ENCODE assay signal across 1 cellular context in genomic region chr6:111477481-111477938, GRCh38.
TF ChIP-seq lines count a peak whose summit lies in the region.

No MANE protein-coding gene starts in this region.

TF ChIP-seq in K562, 482 proteins besides CTCF, POLR2A, EP300 and RAD21 (continued from another document):
- TF ChIP-seq ZBTB11 (CRISPR knock-in tag; IDR thresholded peaks at IDR 0.05) (no peak), HES1 (IDR thresholded peaks at IDR 0.05; ENCODE audit: low read depth) (no peak), ARNT (IDR thresholded peaks at IDR 0.05) (no peak), ID3 (CRISPR knock-in tag; IDR thresholded peaks at IDR 0.05) (no peak), ID3 (tag; IDR thresholded peaks at IDR 0.05) (no peak), SLC30A9 (CRISPR knock-in tag; IDR thresholded peaks at IDR 0.05) (no peak), ZNF316 (IDR thresholded peaks at IDR 0.05) (peak; percentile 90), CXXC5 (CRISPR knock-in tag; IDR thresholded peaks at IDR 0.05) (peak; percentile 26; the same call in 1 of the 2 replicates), HINFP (tag; conservative IDR thresholded peaks at IDR 0.05; ENCODE audit: low read depth) (no peak; the same call in 1 of the 2 replicates), TCF7L2 (IDR thresholded peaks at IDR 0.05; ENCODE audit: low read depth, low read length) (no peak), ZNF407 (IDR thresholded peaks at IDR 0.05; ENCODE audit: low read depth) (no peak), HMGN3 (IDR thresholded peaks at IDR 0.05; ENCODE audit: borderline replicate concordance, extremely low read depth, insufficient read length, low read depth, low read length) (no peak), ZNF589 (CRISPR knock-in tag; IDR thresholded peaks at IDR 0.05; ENCODE audit: low read depth) (0 out of 2 replicates have a peak, but pooled peaks have one; percentile 40), NKRF (IDR thresholded peaks at IDR 0.05; ENCODE audit: borderline replicate concordance) (no peak), NCOA6 (IDR thresholded peaks at IDR 0.05) (no peak), MAFK (IDR thresholded peaks at IDR 0.05; ENCODE audit: low read length) (peak; percentile 59), MNT (conservative IDR thresholded peaks at IDR 0.05) (no peak), CEBPG (CRISPR knock-in tag; IDR thresholded peaks at IDR 0.05) (peak; percentile 88), CEBPG (tag; conservative IDR thresholded peaks at IDR 0.05 in 1 of 2, IDR thresholded peaks at IDR 0.05 in 1 of 2) (peak; percentile 63 to 81; a peak in 3 of 4 replicates), ZFPM2 (CRISPR knock-in tag; IDR thresholded peaks at IDR 0.05) (no peak), SMC3 (conservative IDR thresholded peaks at IDR 0.05; ENCODE audit: insufficient read depth, low read depth, low read length) (no peak), ZNF696 (CRISPR knock-in tag; conservative IDR thresholded peaks at IDR 0.05) (no peak), NUFIP1 (IDR thresholded peaks at IDR 0.05; ENCODE audit: partially characterized antibody) (no peak), NR2C1 (IDR thresholded peaks at IDR 0.05) (no peak), NR2C1 (tag; IDR thresholded peaks at IDR 0.05) (peak; percentile 42; the same call in 1 of the 2 replicates), ZBTB12 (CRISPR knock-in tag; IDR thresholded peaks at IDR 0.05) (no peak), MTA3 (IDR thresholded peaks at IDR 0.05; ENCODE audit: borderline replicate concordance) (0 out of 2 replicates have a peak, but pooled peaks have one; percentile 38), ZZZ3 (IDR thresholded peaks at IDR 0.05) (no peak)
